Comparison of ENCODE assay signal across 13 cellular contexts in genomic region chr13:59452189-59452588, GRCh38.
A peak's percentile ranks its signal among the peaks of the same experiment; 100 is the strongest.
DNase-seq lines count a peak whose midpoint lies in the region; ATAC-seq and TF ChIP-seq lines count a peak whose summit lies in the region.
"Had no signal": no experiment of that assay in that cellular context is flagged by ENCODE, and none has a peak within 500 bp of the region (broad histone marks: within the 10 kb centered on the region; RNA-seq: fewer than 3 reads in every experiment).

No MANE protein-coding gene starts in this region.

- H3K27ac Mint-ChIP-seq in progenitor cell of endocrine pancreas = peak overlapping the region; percentile 8
- H3K27ac Mint-ChIP-seq: activated naive CD8-positive, alpha-beta T cell; natural killer cell treated with Interleukin-12 subunit alpha and Interleukin-12 subunit beta and Interleukin-15 and Interleukin-18, amount 100 ng/mL, for 72 hours had no signal

- in situ Hi-C loops in KBM-7 (cut with MboI; ENCODE audit: low pct_unique_long_range_greater_than_20kb, low sequenced_read_pairs) = no loop called here

- TF ChIP-seq CTCF in progenitor cell of endocrine pancreas (IDR thresholded peaks at IDR 0.05; ENCODE audit: unreplicated experiment) (no peak), breast epithelium (IDR thresholded peaks at IDR 0.05) (no peak)

- H3K4me3 Mint-ChIP-seq in progenitor cell of endocrine pancreas (ENCODE audit: low read depth) = no peak overlapping the region
- H3K4me3 Mint-ChIP-seq: activated naive CD8-positive, alpha-beta T cell; natural killer cell treated with Interleukin-12 subunit alpha and Interleukin-12 subunit beta and Interleukin-15 and Interleukin-18, amount 100 ng/mL, for 72 hours had no signal

- H3K9me3 Mint-ChIP-seq in progenitor cell of endocrine pancreas (ENCODE audit: low read depth) = no peaks in the 10 kb centered on the region

- H3K4me1 ChIP-seq in breast epithelium = no peaks in the 10 kb centered on the region

- H3K4me1 Mint-ChIP-seq in progenitor cell of endocrine pancreas (ENCODE audit: low read depth) = peaks cover 14% of the 10 kb centered on the region

- no peaks in the 10 kb centered on the region for H3K27me3 ChIP-seq in breast epithelium
- H3K27me3 ChIP-seq: heart right ventricle, MG63 had no signal

- peak; percentile 86 for DNase-seq in KBM-7
- DNase-seq in NCI-H1930 (lab: John Stamatoyannopoulos, UW) = peak; percentile 55 to 65
- peak; percentile 16 for DNase-seq in SIG-M5 (lab: John Stamatoyannopoulos, UW)
- DNase-seq in progenitor cell of endocrine pancreas (ENCODE audit: low spot score, unreplicated experiment) = no peak
- DNase-seq in breast epithelium (ENCODE audit: low spot score in 2 of 2) = no peak
- DNase-seq in OCI-M1 (lab: John Stamatoyannopoulos, UW) = no peak
- DNase-seq: central memory CD4-positive, alpha-beta T cell; heart right ventricle; MG63 had no signal

- no peaks in the 10 kb centered on the region for H3K36me3 ChIP-seq in breast epithelium
- H3K36me3 ChIP-seq: heart right ventricle, MG63 had no signal

- H3K36me3 Mint-ChIP-seq in progenitor cell of endocrine pancreas (ENCODE audit: insufficient read depth) = no peaks in the 10 kb centered on the region
- H3K36me3 Mint-ChIP-seq: activated naive CD8-positive, alpha-beta T cell; natural killer cell treated with Interleukin-12 subunit alpha and Interleukin-12 subunit beta and Interleukin-15 and Interleukin-18, amount 100 ng/mL, for 72 hours had no signal

- H3K9me3 ChIP-seq in breast epithelium = no peaks in the 10 kb centered on the region
- H3K9me3 ChIP-seq: heart right ventricle, MG63 had no signal

- peaks cover 2% of the 10 kb centered on the region for H3K27me3 Mint-ChIP-seq in progenitor cell of endocrine pancreas

- no peak overlapping the region for H3K4me3 ChIP-seq in breast epithelium
- H3K4me3 ChIP-seq: heart right ventricle, MG63, skin epidermis had no signal

- ATAC-seq in HG03175 (IDR thresholded peaks at IDR 0.05; ENCODE audit: unreplicated experiment) = no peak
- ATAC-seq: natural killer cell treated with Interleukin-12 subunit alpha and Interleukin-12 subunit beta and Interleukin-15 and Interleukin-18, amount 100 ng/mL, for 72 hours had no signal

- TF ChIP-seq POLR2A in breast epithelium (IDR thresholded peaks at IDR 0.05) = no peak

- H3K27ac ChIP-seq in breast epithelium = no peak overlapping the region
- H3K27ac ChIP-seq: heart right ventricle, skin epidermis had no signal

- intact Hi-C loops in breast epithelium (cut with DNase I; ENCODE audit: low total_unique reads) = no loop called here

Comparison
In these comparisons a context has a peak if more than half of its experiments do, and no peak if none do; other contexts are left out.
1. DNase-seq: peak in KBM-7 (single experiment), NCI-H1930 (2 of 2) and SIG-M5 (single experiment); none in progenitor cell of endocrine pancreas (single experiment), breast epithelium (0 of 2) and OCI-M1 (single experiment).